Comparison of ENCODE assay signal across 10 cellular contexts in the genomic region with DNA sequence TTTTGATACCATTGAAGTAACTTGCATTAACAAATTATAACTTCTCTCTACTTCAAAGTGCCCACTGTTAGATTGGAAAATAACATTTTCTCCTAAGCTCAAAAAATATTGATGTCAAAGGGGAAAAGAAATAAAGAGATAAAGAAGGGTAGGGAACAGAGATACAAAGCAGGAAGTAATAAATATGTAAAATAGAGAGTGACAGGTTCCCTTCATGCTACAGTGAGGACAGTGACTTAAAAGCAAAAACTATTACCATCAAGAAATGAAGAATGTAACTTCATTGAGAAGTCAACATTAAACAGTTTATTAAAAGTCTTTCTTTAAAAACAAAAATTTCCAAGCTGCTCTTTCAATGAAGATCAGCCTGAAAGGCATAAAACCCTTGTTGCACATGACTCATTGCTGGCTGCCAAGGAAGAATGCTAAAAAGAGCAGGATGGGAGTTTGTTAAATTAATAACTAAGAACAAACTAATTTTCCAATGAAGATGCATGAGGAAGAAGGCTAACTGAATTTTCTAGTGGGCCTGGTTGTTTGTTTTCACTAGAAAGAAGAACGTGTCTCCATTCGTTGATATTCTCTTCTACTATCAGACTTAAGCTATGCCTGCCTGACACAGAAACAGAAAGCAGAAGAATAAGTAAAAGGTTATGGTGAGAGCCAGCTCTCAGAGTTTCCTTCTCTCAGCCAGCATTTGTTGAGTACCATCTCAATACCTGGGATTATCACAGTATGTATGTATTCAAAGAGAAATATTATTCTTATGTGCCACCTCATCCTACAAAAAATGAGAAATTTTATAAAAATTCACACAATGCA.
DNase-seq lines count a peak whose midpoint lies in the region; ATAC-seq lines count a peak whose summit lies in the region.
"Had no signal": no experiment of that assay in that cellular context is flagged by ENCODE, and none has a peak within 500 bp of the region (broad histone marks: within the 10 kb centered on the region; RNA-seq: fewer than 3 reads in every experiment).

No MANE protein-coding gene starts in this region.

- DNase-seq in glomerular visceral epithelial cell (ENCODE audit: extremely low spot score) (peak; percentile 17), A172 (ENCODE audit: low spot score) (no peak), globus pallidus (ENCODE audit: low spot score) (no peak), islet precursor cell (no peak)
- DNase-seq in activated CD4-positive, CD25-positive, alpha-beta regulatory T cell treated with anti-CD3 and anti-CD28 coated beads, Interleukin-2, amount 50 U/mL, for 72 hours = no peak
- DNase-seq: nephron progenitor cell had no signal

- ATAC-seq in GM18520 (IDR thresholded peaks at IDR 0.05; ENCODE audit: unreplicated experiment) (peak; percentile 62), GM21737 (IDR thresholded peaks at IDR 0.05; ENCODE audit: unreplicated experiment) (peak; percentile 72), HG03460 (IDR thresholded peaks at IDR 0.05; ENCODE audit: unreplicated experiment) (peak; percentile 60)
- ATAC-seq: gastroesophageal sphincter had no signal
